ENCODE assay signal across 1 cellular context in genomic region chr1:44602675-44603610, GRCh38.
TF ChIP-seq lines count a peak whose summit lies in the region.

No MANE protein-coding gene starts in this region.

TF ChIP-seq in WTC11, 78 proteins besides CTCF, POLR2A, EP300 and RAD21 (continued from another document):
- TF ChIP-seq ZMAT4 (CRISPR knock-in tag; IDR thresholded peaks at IDR 0.05) (no peak), CREM (CRISPR knock-in tag; IDR thresholded peaks at IDR 0.05) (no peak), ZNF512 (CRISPR knock-in tag; IDR thresholded peaks at IDR 0.05; ENCODE audit: borderline replicate concordance) (no peak)
